ENCODE assay signal across 8 cellular contexts in the genomic region with DNA sequence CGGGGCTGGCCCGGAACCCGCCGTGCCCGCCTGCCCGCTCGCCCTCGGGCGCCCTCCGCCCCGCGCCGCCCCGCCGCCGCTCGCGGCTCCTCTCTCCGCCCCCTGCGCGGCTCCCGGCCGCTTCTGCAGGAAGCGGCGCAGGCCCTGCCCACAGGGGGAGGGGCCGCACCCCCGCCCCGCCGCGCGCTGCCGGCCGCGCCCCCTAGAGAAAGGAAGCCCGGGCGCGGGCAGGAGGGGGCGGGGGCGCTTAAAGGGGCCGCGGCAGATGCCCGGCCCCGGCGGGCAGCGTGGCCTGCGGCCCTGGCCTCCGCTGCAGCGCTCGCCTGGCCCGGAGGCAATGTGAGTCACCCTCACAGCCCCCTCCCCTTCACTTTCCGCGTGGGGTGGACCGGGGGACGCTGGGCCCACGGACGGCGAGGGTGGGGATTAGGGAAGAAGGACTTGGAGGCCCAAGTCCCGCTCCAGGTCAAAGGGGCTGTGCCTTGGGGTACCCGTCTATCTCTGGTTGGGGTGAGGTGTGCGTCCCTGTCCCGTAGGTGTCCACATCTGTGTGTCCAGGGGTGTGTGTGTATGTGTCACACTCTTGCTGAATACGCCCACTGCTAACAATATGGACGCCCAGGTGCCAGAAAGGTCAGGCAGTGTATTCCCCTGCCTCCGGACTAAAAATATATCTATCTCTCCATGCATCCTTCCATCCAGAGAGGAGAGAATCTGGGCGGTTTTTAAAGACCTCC. TPM values are rescaled to one million over a fixed set of nuclear protein-coding genes. Genes with fewer than 3 reads are reported as not detected.
DNase-seq lines count a peak whose midpoint lies in the region; ATAC-seq and TF ChIP-seq lines count a peak whose summit lies in the region.

A gene with protein sequence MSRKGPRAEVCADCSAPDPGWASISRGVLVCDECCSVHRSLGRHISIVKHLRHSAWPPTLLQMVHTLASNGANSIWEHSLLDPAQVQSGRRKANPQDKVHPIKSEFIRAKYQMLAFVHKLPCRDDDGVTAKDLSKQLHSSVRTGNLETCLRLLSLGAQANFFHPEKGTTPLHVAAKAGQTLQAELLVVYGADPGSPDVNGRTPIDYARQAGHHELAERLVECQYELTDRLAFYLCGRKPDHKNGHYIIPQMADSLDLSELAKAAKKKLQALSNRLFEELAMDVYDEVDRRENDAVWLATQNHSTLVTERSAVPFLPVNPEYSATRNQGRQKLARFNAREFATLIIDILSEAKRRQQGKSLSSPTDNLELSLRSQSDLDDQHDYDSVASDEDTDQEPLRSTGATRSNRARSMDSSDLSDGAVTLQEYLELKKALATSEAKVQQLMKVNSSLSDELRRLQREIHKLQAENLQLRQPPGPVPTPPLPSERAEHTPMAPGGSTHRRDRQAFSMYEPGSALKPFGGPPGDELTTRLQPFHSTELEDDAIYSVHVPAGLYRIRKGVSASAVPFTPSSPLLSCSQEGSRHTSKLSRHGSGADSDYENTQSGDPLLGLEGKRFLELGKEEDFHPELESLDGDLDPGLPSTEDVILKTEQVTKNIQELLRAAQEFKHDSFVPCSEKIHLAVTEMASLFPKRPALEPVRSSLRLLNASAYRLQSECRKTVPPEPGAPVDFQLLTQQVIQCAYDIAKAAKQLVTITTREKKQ (minus strand): TSS at position 125 of the 737 bp plus-strand sequence. CDS start 270 bp downstream, outside the sequence.

- H2AFZ ChIP-seq in OCI-LY1 (ENCODE audit: low read length) = peak within 1 kb of the TSS; percentile 29; the same call in 1 of the 2 replicates

- no peaks in the 10 kb centered on the region for H3F3A ChIP-seq in OCI-LY1 (ENCODE audit: insufficient read depth, low read length)

- H3K36me3 ChIP-seq in HUES48 (ENCODE audit: control insufficient read depth, insufficient read depth, low read length) (no peaks in the 10 kb centered on the region), OCI-LY1 (ENCODE audit: insufficient read depth, low read length) (no peaks in the 10 kb centered on the region), mucosa of descending colon (ENCODE audit: low read depth) (no peaks in the 10 kb centered on the region)

- peaks cover 9% of the 10 kb centered on the region; the same call in 1 of the 2 replicates for H3K79me2 ChIP-seq in OCI-LY1 (ENCODE audit: insufficient read depth, low read length)

- TF ChIP-seq CTCF in OCI-LY1 (IDR thresholded peaks at IDR 0.05; ENCODE audit: low read length) = no peak
- no peak for TF ChIP-seq CTCF in mucosa of descending colon (IDR thresholded peaks at IDR 0.05)

- peak within 1 kb of the TSS; percentile 11; the same call in 1 of the 2 replicates for H3K9ac ChIP-seq in HUES48 (ENCODE audit: low read depth, low read length)
- peak within 1 kb of the TSS; percentile 93 for H3K9ac ChIP-seq in OCI-LY1 (ENCODE audit: low read length)

- no peak within 1 kb of the TSS for H3K27ac ChIP-seq in HUES48 (ENCODE audit: low read depth, low read length)
- peak within 1 kb of the TSS; percentile 87 for H3K27ac ChIP-seq in OCI-LY1 (ENCODE audit: low read depth, low read length, poor library complexity, severe bottlenecking)
- peak within 1 kb of the TSS; percentile 52 for H3K27ac ChIP-seq in epithelial cell of prostate

- H3K4me1 ChIP-seq in HUES48 (ENCODE audit: control insufficient read depth, insufficient read depth, low read length) (peaks cover 46% of the 10 kb centered on the region), OCI-LY1 (ENCODE audit: insufficient read depth, low read length, severe bottlenecking) (peaks cover 80% of the 10 kb centered on the region), mucosa of descending colon (ENCODE audit: low read depth) (peaks cover 48% of the 10 kb centered on the region)

- H3K27me3 ChIP-seq in HUES48 (ENCODE audit: control insufficient read depth, insufficient read depth, low read length) = peaks cover 12% of the 10 kb centered on the region
- no peaks in the 10 kb centered on the region for H3K27me3 ChIP-seq in OCI-LY1 (ENCODE audit: insufficient read depth, low read length)

- ATAC-seq in GM19452 (IDR thresholded peaks at IDR 0.05; ENCODE audit: unreplicated experiment) = peak; percentile 47
- peak; percentile 84 for ATAC-seq in mucosa of descending colon

- intact Hi-C loops in mucosa of descending colon (cut with DNase I, micrococcal nuclease) = no loop called here

- peak within 1 kb of the TSS; percentile 99 for H3K4me2 ChIP-seq in OCI-LY1 (ENCODE audit: low read length)

- H3K4me3 ChIP-seq in HUES48 (ENCODE audit: low read depth, low read length) (peak within 1 kb of the TSS; percentile 90), OCI-LY1 (ENCODE audit: low read depth, low read length, poor library complexity, severe bottlenecking) (peak within 1 kb of the TSS; percentile 94), mucosa of descending colon (peak within 1 kb of the TSS; percentile 68)

- DNase-seq in C1 segment of cervical spinal cord (lab: John Stamatoyannopoulos, UW) (peak in 12 of 14 donors; percentile 64 to 88 (median 72)), activated T-cell treated with anti-CD3 and anti-CD28 coated beads for 48 hours (ENCODE audit: low read depth) (peak; percentile 86), epithelial cell of prostate (ENCODE audit: low read depth, low spot score) (no peak), mucosa of descending colon (peak; percentile 90 to 92 (median 90))
- peak; percentile 81 for DNase-seq in stimulated activated CD8-positive, alpha-beta memory T cell treated with anti-CD3 and anti-CD28 coated beads, Interleukin-4, amount 100 ng/mL, for 24 hours (ENCODE audit: low read depth)

- no peaks in the 10 kb centered on the region for H4K20me1 ChIP-seq in OCI-LY1 (ENCODE audit: insufficient read depth, low read length)

- H3K9me3 ChIP-seq in HUES48 (ENCODE audit: control insufficient read depth, insufficient read depth, low read length) (no peaks in the 10 kb centered on the region), OCI-LY1 (ENCODE audit: low read length) (no peaks in the 10 kb centered on the region), mucosa of descending colon (no peaks in the 10 kb centered on the region)

- no peaks in the 10 kb centered on the region for H3K9me2 ChIP-seq in OCI-LY1 (ENCODE audit: low read depth, low read length)

RNA-seq across cellular contexts. Expression of the gene that starts here (rescaled TPM):
- total RNA-seq in mucosa of descending colon = 10 to 100 TPM; 28.6 to 41.0 (median 37.2) TPM
